Comparison of ENCODE assay signal across 25 cellular contexts in genomic region chr18:10252494-10252893, GRCh38.
"Had no signal": no experiment of that assay in that cellular context is flagged by ENCODE, and none has a peak within 500 bp of the region (broad histone marks: within the 10 kb centered on the region; RNA-seq: fewer than 3 reads in every experiment).

No MANE protein-coding gene starts in this region.

- ATAC-seq: activated CD4-positive, alpha-beta T cell treated with anti-CD3 and anti-CD28 coated beads for 36 hours; activated CD8-positive, alpha-beta memory T cell treated with anti-CD3 and anti-CD28 coated beads, Interleukin-2, amount 10 ng/mL, durations not matched to agents 7 days and 5 days; activated CD8-positive, alpha-beta T cell treated with anti-CD3 and anti-CD28 coated beads, Interleukin-2, amount 10 ng/mL, durations not matched to agents 7 days and 5 days; effector memory CD8-positive, alpha-beta T cell; mucosa of descending colon; right lobe of liver; stimulated activated naive CD8-positive, alpha-beta T cell treated with anti-CD3 and anti-CD28 coated beads, Interleukin-15, Interleukin-2, amounts not matched to agents 100 U/mL and 50 U/mL, for 24 hours had no signal

- H3K4me1 ChIP-seq: right lobe of liver had no signal

- H3K27ac ChIP-seq: brain microvascular endothelial cell, heart left ventricle, left lung, lower lobe of right lung, neutrophil, ovary, right lobe of liver, testis, transverse colon had no signal

- FAIRE-seq: endothelial cell of umbilical vein had no signal

- H3K4me3 ChIP-seq: heart left ventricle, left lung, lower lobe of right lung, mucosa of descending colon, ovary, right lobe of liver, skin epidermis, testis, transverse colon had no signal

- DNase-seq: activated CD4-positive, alpha-beta T cell treated with anti-CD3 and anti-CD28 coated beads for 36 hours; activated CD4-positive, CD25-positive, alpha-beta regulatory T cell; activated CD8-positive, alpha-beta memory T cell treated with anti-CD3 and anti-CD28 coated beads, Interleukin-2, amount 10 ng/mL, durations not matched to agents 7 days and 5 days; activated CD8-positive, alpha-beta T cell treated with anti-CD3 and anti-CD28 coated beads, Interleukin-2, amount 10 ng/mL, durations not matched to agents 7 days and 5 days; activated T-cell treated with anti-CD3 and anti-CD28 coated beads, Interleukin-2, amount 50 U/mL, for 48 hours; brain microvascular endothelial cell; caudate nucleus; cortex of kidney; effector memory CD8-positive, alpha-beta T cell; foreskin fibroblast; heart left ventricle; left lung; lower lobe of right lung; mesendoderm; mucosa of descending colon; ovary; right lobe of liver; stimulated activated CD4-positive, alpha-beta T cell treated with anti-CD3 and anti-CD28 coated beads, Interleukin-12 subunit alpha, Interleukin-12 subunit beta, amount 100 ng/mL, for 4 hours; stimulated activated CD4-positive, alpha-beta T cell treated with anti-CD3 and anti-CD28 coated beads, Interleukin-4, amount 100 ng/mL, for 1 hour; stimulated activated naive CD8-positive, alpha-beta T cell treated with anti-CD3 and anti-CD28 coated beads, Interleukin-15, Interleukin-2, amounts not matched to agents 100 U/mL and 50 U/mL, for 24 hours; testis; transverse colon had no signal

- H3K36me3 ChIP-seq: brain microvascular endothelial cell, heart left ventricle, left lung, lower lobe of right lung, neutrophil, ovary, right lobe of liver, transverse colon had no signal

- H3K27me3 ChIP-seq: brain microvascular endothelial cell, heart left ventricle, left lung, ovary, right lobe of liver, testis, transverse colon had no signal

- H3K9me3 ChIP-seq: left lung, lower lobe of right lung, mucosa of descending colon, neutrophil, ovary, right lobe of liver, testis, transverse colon had no signal
